12 cellular contexts compared by ENCODE assay signal in genomic region chr20:50012282-50013263, GRCh38. TPM values are rescaled to one million over a fixed set of nuclear protein-coding genes. Genes with fewer than 3 reads are reported as not detected.
DNase-seq lines count a peak whose midpoint lies in the region; ATAC-seq, FAIRE-seq and TF ChIP-seq lines count a peak whose summit lies in the region.
"Had no signal": no experiment of that assay in that cellular context is flagged by ENCODE, and none has a peak within 500 bp of the region (broad histone marks: within the 10 kb centered on the region; RNA-seq: fewer than 3 reads in every experiment).

No MANE protein-coding gene starts in this region.

- no peak overlapping the region for H2AK5ac ChIP-seq in IMR-90 (ENCODE audit: low read depth, low read length)
- peak overlapping the region; percentile 56 for H2AK5ac ChIP-seq in neuronal stem cell (ENCODE audit: low read depth, low read length)

- H4K91ac ChIP-seq in IMR-90 (ENCODE audit: insufficient read depth, low read depth, low read length) = no peak overlapping the region
- no peak overlapping the region for H4K91ac ChIP-seq in neuronal stem cell (ENCODE audit: low read depth, low read length, poor library complexity)

- dilution Hi-C loops in IMR-90 (cut with HindIII; ENCODE audit: low sequenced_read_pairs, unreplicated experiment) = no loop called here

- CTCF ChIA-PET in IMR-90 (lab: Yijun Ruan, JAX) = no interaction called here

- peak; percentile 39 for FAIRE-seq in GM19239 (lab: Jason Lieb, UNC)

- H3K4me2 ChIP-seq in IMR-90 (ENCODE audit: low read depth, low read length) = no peak overlapping the region
- no peak overlapping the region for H3K4me2 ChIP-seq in neuronal stem cell (ENCODE audit: insufficient read depth, low read length, poor library complexity, severe bottlenecking)

- H3K79me1 ChIP-seq in IMR-90 (ENCODE audit: low read depth in 1 of 2, low read length in 2 of 2) (no peaks in the 10 kb centered on the region), neuronal stem cell (ENCODE audit: low read depth, low read length) (no peaks in the 10 kb centered on the region)

- H2AK9ac ChIP-seq in IMR-90 (replicated peaks; ENCODE audit: low read depth, low read length, poor library complexity) = no peak overlapping the region

- H4K20me1 ChIP-seq in IMR-90 (ENCODE audit: insufficient read depth, low read length) = no peaks in the 10 kb centered on the region

- H3K14ac ChIP-seq in IMR-90 (replicated peaks; ENCODE audit: low read depth, low read length) = no peak overlapping the region
- H3K14ac ChIP-seq in neuronal stem cell (ENCODE audit: low read length) = no peak overlapping the region

- no peak for TF ChIP-seq RAD21 in IMR-90 (IDR thresholded peaks at IDR 0.05; ENCODE audit: low read length)

- POLR2A ChIA-PET in IMR-90 (lab: Charles Lee; ENCODE audit: unreplicated experiment) = no interaction called here

- H3K27me3 ChIP-seq in IMR-90 (ENCODE audit: control insufficient read depth, insufficient read depth, low read length) = no peaks in the 10 kb centered on the region; the same call in 1 of the 2 replicates
- H3K27me3 ChIP-seq in WERI-Rb-1 (ENCODE audit: insufficient read depth, low read depth, severe bottlenecking) = no peaks in the 10 kb centered on the region
- H3K27me3 ChIP-seq in neuronal stem cell (ENCODE audit: control insufficient read depth in 3 of 3, insufficient read depth in 3 of 3, low read depth in 1 of 3, low read length in 3 of 3) = peaks cover 0 to 13% (median 0%) of the 10 kb centered on the region in 3 experiments

- H4K5ac ChIP-seq in IMR-90 (ENCODE audit: low read depth, low read length) = no peak overlapping the region

- WGBS in IMR-90 (ENCODE audit: extremely low coverage in 2 of 2, insufficient read length in 1 of 2), 2 experiments = 61% methylated on average over 6 of the region's 12 CpGs; no CpG with 5 or more reads in 1 of the 2 experiments
- WGBS in neuronal stem cell (ENCODE audit: extremely low coverage in 2 of 2, insufficient read length in 2 of 2, insufficient replicate concordance in 1 of 2), 2 donors = no CpG with 5 or more reads among the region's 12 CpGs

- H2BK15ac ChIP-seq in IMR-90 (ENCODE audit: low read depth, low read length) (no peak overlapping the region), neuronal stem cell (ENCODE audit: low read length) (no peak overlapping the region)

- H3K4ac ChIP-seq in IMR-90 (ENCODE audit: low read depth, low read length) (no peak overlapping the region), neuronal stem cell (ENCODE audit: low read length) (no peak overlapping the region)

- TF ChIP-seq CTCF in IMR-90 (conservative IDR thresholded peaks at IDR 0.05; ENCODE audit: low read depth, low read length) (no peak), WERI-Rb-1 (IDR thresholded peaks at IDR 0.05; ENCODE audit: low read depth, low read length) (no peak), chondrocyte (IDR thresholded peaks at IDR 0.05) (no peak)

- intact Hi-C loops in IMR-90 (cut with micrococcal nuclease) = no loop called here

- no peak overlapping the region for H2BK20ac ChIP-seq in IMR-90 (ENCODE audit: low read depth, low read length)

- no peak overlapping the region for H3K27ac Mint-ChIP-seq in chondrocyte (ENCODE audit: unreplicated experiment)
- H3K27ac Mint-ChIP-seq: natural killer cell treated with Interleukin-12 subunit alpha and Interleukin-12 subunit beta and Interleukin-15 and Interleukin-18, amount 100 ng/mL, for 72 hours had no signal

- no peaks in the 10 kb centered on the region for H3K36me3 Mint-ChIP-seq in chondrocyte (ENCODE audit: low read depth)
- H3K36me3 Mint-ChIP-seq: natural killer cell treated with Interleukin-12 subunit alpha and Interleukin-12 subunit beta and Interleukin-15 and Interleukin-18, amount 100 ng/mL, for 72 hours had no signal

- H3K18ac ChIP-seq in IMR-90 (ENCODE audit: low read depth, low read length) = no peak overlapping the region
- peak overlapping the region; percentile 22 for H3K18ac ChIP-seq in neuronal stem cell (ENCODE audit: low read length)

- H2AFZ ChIP-seq in IMR-90 (replicated peaks; ENCODE audit: low read length, poor library complexity) (peak overlapping the region; percentile 6), neuronal stem cell (ENCODE audit: low read length) (peak overlapping the region; percentile 66)

- in situ Hi-C loops in IMR-90 (cut with MboI; ENCODE audit: low sequenced_read_pairs) = no loop called here

- H2BK12ac ChIP-seq in neuronal stem cell (ENCODE audit: low read length) = no peak overlapping the region

- H3K9me3 Mint-ChIP-seq in chondrocyte (ENCODE audit: low read depth) = no peaks in the 10 kb centered on the region
- H3K9me3 Mint-ChIP-seq: natural killer cell treated with Interleukin-12 subunit alpha and Interleukin-12 subunit beta and Interleukin-15 and Interleukin-18, amount 100 ng/mL, for 72 hours had no signal

- no peak overlapping the region for H2BK5ac ChIP-seq in IMR-90 (ENCODE audit: low read depth, low read length, poor library complexity, severe bottlenecking)
- no peak overlapping the region for H2BK5ac ChIP-seq in neuronal stem cell (ENCODE audit: low read length)

- DNase-seq in GM19239 (ENCODE audit: insufficient read length, low spot score) (peak; percentile 50), IMR-90 (no peak), WERI-Rb-1 (peak; percentile 36), neuronal stem cell (ENCODE audit: low spot score) (no peak), NCI-H524 treated with DMSO at 0.1 percent for 48 hours (lab: John Stamatoyannopoulos, UW) (no peak), chondrocyte (ENCODE audit: low spot score) (no peak), A172 (ENCODE audit: low spot score) (no peak)
- no peak for DNase-seq in stimulated activated CD8-positive, alpha-beta memory T cell treated with anti-CD3 and anti-CD28 coated beads, Interleukin-4, amount 100 ng/mL, for 48 hours
- DNase-seq: activated T-cell treated with anti-CD3 and anti-CD28 coated beads, Interleukin-2, amount 50 U/mL, for 1 hour; HCEC 1CT; NCI-H1436 had no signal

- H2BK120ac ChIP-seq in IMR-90 (ENCODE audit: low read depth, low read length) = no peak overlapping the region
- H2BK120ac ChIP-seq in neuronal stem cell (ENCODE audit: low read depth, low read length) = no peak overlapping the region

- H3K4me3 ChIP-seq in IMR-90 (ENCODE audit: insufficient read depth, low read depth, low read length) (no peak overlapping the region), WERI-Rb-1 (ENCODE audit: low read depth, low read length) (no peak overlapping the region), neuronal stem cell (ENCODE audit: low read length in 2 of 2) (no peak overlapping the region)

- H3K23ac ChIP-seq in IMR-90 (ENCODE audit: low read depth, low read length) (no peak overlapping the region), neuronal stem cell (ENCODE audit: low read depth, low read length, poor library complexity) (no peak overlapping the region)

- no peaks in the 10 kb centered on the region for H3K9me1 ChIP-seq in IMR-90 (ENCODE audit: insufficient read depth, low read length)

- no peak for TF ChIP-seq POLR2A in IMR-90 (IDR thresholded peaks at IDR 0.05; ENCODE audit: low read depth, low read length)

- no TSS peak for BruUV-seq in IMR-90 (replicated peaks; lab: Mats Ljungman, UMichigan)

- H3K4me1 ChIP-seq in IMR-90 (ENCODE audit: control insufficient read depth, insufficient read depth, low read length) (no peaks in the 10 kb centered on the region), neuronal stem cell (ENCODE audit: control insufficient read depth in 2 of 2, insufficient read depth in 1 of 2, low read depth in 1 of 2, low read length in 2 of 2) (peaks cover 24 to 25% of the 10 kb centered on the region in 2 donors)

- no peak overlapping the region for H3K56ac ChIP-seq in IMR-90 (ENCODE audit: extremely low read depth, insufficient read depth, low read length)

- ATAC-seq in IMR-90 (ENCODE audit: low read depth) = no peak
- ATAC-seq: natural killer cell treated with Interleukin-12 subunit alpha and Interleukin-12 subunit beta and Interleukin-15 and Interleukin-18, amount 100 ng/mL, for 72 hours had no signal

- H3K36me3 ChIP-seq in IMR-90 (ENCODE audit: control insufficient read depth, insufficient read depth, low read length) (no peaks in the 10 kb centered on the region), WERI-Rb-1 (no peaks in the 10 kb centered on the region), neuronal stem cell (replicated peaks in 1 of 2; ENCODE audit: control insufficient read depth in 2 of 2, insufficient read depth in 2 of 2, low read length in 2 of 2) (no peaks in the 10 kb centered on the region)

- no peak overlapping the region for H3K4me3 Mint-ChIP-seq in chondrocyte (ENCODE audit: unreplicated experiment)
- H3K4me3 Mint-ChIP-seq: natural killer cell treated with Interleukin-12 subunit alpha and Interleukin-12 subunit beta and Interleukin-15 and Interleukin-18, amount 100 ng/mL, for 72 hours had no signal

- no peak overlapping the region for H3K27ac ChIP-seq in IMR-90 (ENCODE audit: insufficient read depth, low read length)
- H3K27ac ChIP-seq in WERI-Rb-1 = peak overlapping the region; percentile 41
- H3K27ac ChIP-seq in neuronal stem cell (replicated peaks; ENCODE audit: low read length) = no peak overlapping the region

- H3K4me1 Mint-ChIP-seq in chondrocyte (ENCODE audit: low read depth) = peaks cover 8% of the 10 kb centered on the region

- H3K9ac ChIP-seq in IMR-90 (ENCODE audit: low read depth, low read length) (no peak overlapping the region), neuronal stem cell (ENCODE audit: low read depth, low read length, poor library complexity) (no peak overlapping the region)

- peaks cover 7% of the 10 kb centered on the region for H3K27me3 Mint-ChIP-seq in chondrocyte (ENCODE audit: low read depth)

- H3K9me3 ChIP-seq in IMR-90 (ENCODE audit: control insufficient read depth, insufficient read depth, low read length) (no peaks in the 10 kb centered on the region), WERI-Rb-1 (ENCODE audit: severe bottlenecking) (no peaks in the 10 kb centered on the region), neuronal stem cell (replicated peaks in 1 of 2; ENCODE audit: control insufficient read depth in 2 of 2, insufficient read depth in 1 of 2, low read depth in 1 of 2, low read length in 2 of 2) (no peaks in the 10 kb centered on the region)

- H4K8ac ChIP-seq in IMR-90 (ENCODE audit: low read depth in 2 of 2, low read length in 2 of 2) (no peak overlapping the region), neuronal stem cell (ENCODE audit: low read depth, low read length) (no peak overlapping the region)

TF ChIP-seq in IMR-90, 13 proteins besides CTCF, POLR2A, EP300 and RAD21 (continues in another document):
- TF ChIP-seq MXI1 (IDR thresholded peaks at IDR 0.05; ENCODE audit: borderline replicate concordance, low read depth, low read length) (no peak), RFX5 (IDR thresholded peaks at IDR 0.05; ENCODE audit: low read depth, low read length) (no peak), CEBPB (IDR thresholded peaks at IDR 0.05; ENCODE audit: low read depth, low read length) (no peak), MAZ (IDR thresholded peaks at IDR 0.05; ENCODE audit: borderline replicate concordance, low read depth, low read length) (no peak)

RNA-seq across cellular contexts. Expression of gene SNAI1, which starts 29.8 kb away (rescaled TPM):
- total RNA-seq in IMR-90 (2012; rRNA removed) = 0.54 and 0.83 TPM in 2 replicates
- polyA plus RNA-seq in IMR-90 (2012; rRNA removed) = 13.7 and 14.9 TPM in 2 replicates
- 10.8 and 34.1 TPM in 2 replicates for polyA plus RNA-seq in IMR-90 (2012; cell fraction: cytosol; rRNA removed)
- polyA plus RNA-seq in IMR-90 (2012; cell fraction: nucleus; rRNA removed; ENCODE audit: low replicate concordance) = 54.0 and 64.7 TPM in 2 replicates
- 3.5 TPM for polyA plus RNA-seq in neuronal stem cell (2013, experiment 1 of 2)
- polyA plus RNA-seq in neuronal stem cell (2013, experiment 2 of 2) = 3.7 TPM
- total RNA-seq in chondrocyte = 4.9 to 15.1 TPM (median 6.1 TPM) in 3 replicates
- 0.62 and 2.6 TPM in 2 replicates for total RNA-seq in A172 (2014; rRNA removed; shearing (Covaris generic))

Comparison
In these comparisons a context has a peak if more than half of its experiments do, and no peak if none do; other contexts are left out.
1. DNase-seq: peak in GM19239 (single experiment) and WERI-Rb-1 (single experiment); none in IMR-90 (single experiment), neuronal stem cell (single experiment), NCI-H524 treated with DMSO at 0.1 percent for 48 hours (single experiment), stimulated activated CD8-positive, alpha-beta memory T cell treated with anti-CD3 and anti-CD28 coated beads, Interleukin-4, amount 100 ng/mL, for 48 hours (single experiment), chondrocyte (single experiment) and A172 (single experiment).